In the genomic region with DNA sequence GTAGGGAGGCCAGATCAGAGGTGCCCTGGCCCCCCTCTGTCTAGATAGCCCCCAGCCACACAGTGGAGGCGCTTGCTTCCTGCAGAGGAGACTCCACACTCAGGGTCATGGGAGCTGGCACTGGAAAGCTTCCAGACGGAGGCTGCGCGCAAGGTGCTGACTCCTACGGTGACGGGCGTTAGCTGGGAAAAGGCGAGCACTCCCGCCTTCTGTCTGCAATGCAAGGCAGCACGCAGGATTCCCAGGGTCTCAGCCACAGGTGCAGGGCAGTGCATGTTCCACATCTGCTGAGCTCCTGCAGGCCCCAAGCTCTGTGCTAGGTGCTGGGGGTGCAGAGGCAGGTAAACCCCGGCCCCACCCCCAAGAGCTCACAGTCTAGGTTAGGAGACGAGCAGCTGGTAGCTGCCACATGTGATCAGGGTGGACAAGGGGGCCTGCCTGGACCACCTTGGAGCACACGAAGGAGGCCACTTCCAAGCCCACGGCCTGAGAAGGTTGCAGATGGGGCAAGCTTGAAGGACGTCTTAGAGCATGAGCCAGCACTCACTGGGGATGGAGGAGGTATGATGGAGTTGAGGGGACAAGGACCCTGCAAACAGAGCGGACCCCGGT, we compare ENCODE assay signal across 14 cellular contexts.
DNase-seq lines count a peak whose midpoint lies in the region; ATAC-seq lines count a peak whose summit lies in the region.
"Had no signal": no experiment of that assay in that cellular context is flagged by ENCODE, and none has a peak within 500 bp of the region (broad histone marks: within the 10 kb centered on the region; RNA-seq: fewer than 3 reads in every experiment).

No MANE protein-coding gene starts in this region.

- H3K27ac ChIP-seq in angular gyrus (ENCODE audit: low read depth, low read length): peak overlapping the region; percentile 84
- H3K27ac ChIP-seq in neuronal stem cell (replicated peaks; ENCODE audit: low read length): no peak overlapping the region

- H3K14ac ChIP-seq in neuronal stem cell (ENCODE audit: low read length): peak overlapping the region; percentile 65

- no peak overlapping the region for H4K8ac ChIP-seq in neuronal stem cell (ENCODE audit: low read depth, low read length)

- ATAC-seq in GM19328 (IDR thresholded peaks at IDR 0.05; ENCODE audit: unreplicated experiment): no peak

- WGBS in neuronal stem cell (ENCODE audit: extremely low coverage in 2 of 2, insufficient read length in 2 of 2, insufficient replicate concordance in 1 of 2), 2 donors: no CpG with 5 or more reads among the region's 17 CpGs

- H3K18ac ChIP-seq in neuronal stem cell (ENCODE audit: low read length): peak overlapping the region; percentile 22

- no peaks in the 10 kb centered on the region for H3K79me1 ChIP-seq in neuronal stem cell (ENCODE audit: low read depth, low read length)

- no peak overlapping the region for H2BK120ac ChIP-seq in neuronal stem cell (ENCODE audit: low read depth, low read length)

- peak overlapping the region; percentile 27 for H2AK5ac ChIP-seq in neuronal stem cell (ENCODE audit: low read depth, low read length)

- H3K4me2 ChIP-seq in neuronal stem cell (ENCODE audit: insufficient read depth, low read length, poor library complexity, severe bottlenecking): no peak overlapping the region

- H2BK12ac ChIP-seq in neuronal stem cell (ENCODE audit: low read length): peak overlapping the region; percentile 59

- no peak overlapping the region for H3K9ac ChIP-seq in neuronal stem cell (ENCODE audit: low read depth, low read length, poor library complexity)

- no peak overlapping the region for H2BK15ac ChIP-seq in neuronal stem cell (ENCODE audit: low read length)

- peak; percentile 51 for DNase-seq in activated effector memory CD4-positive, alpha-beta T cell treated with anti-CD3 and anti-CD28 coated beads, Interleukin-2, amount 50 U/mL, for 16 hours
- DNase-seq in activated effector memory CD4-positive, alpha-beta T cell treated with Interleukin-2 at 50 U/mL for 16 hours: no peak
- DNase-seq in neuronal stem cell (ENCODE audit: low spot score) (no peak), ureter (ENCODE audit: low spot score) (peak; percentile 32), CD1c-positive myeloid dendritic cell (ENCODE audit: extremely low spot score) (no peak)
- DNase-seq in activated CD4-positive, CD25-positive, alpha-beta regulatory T cell treated with anti-CD3 and anti-CD28 coated beads, Interleukin-2, amount 50 U/mL, for 72 hours: no peak
- DNase-seq: GDM1, HCEC 1CT, NCI-H1930, NCI-H2171 treated with DMSO at 0.1 percent for 48 hours, NCI-H510A had no signal

- no peak overlapping the region for H2BK5ac ChIP-seq in neuronal stem cell (ENCODE audit: low read length)

- no peak overlapping the region for H3K23ac ChIP-seq in neuronal stem cell (ENCODE audit: low read depth, low read length, poor library complexity)

- no peak overlapping the region for H2AFZ ChIP-seq in neuronal stem cell (ENCODE audit: low read length)

- H3K4me1 ChIP-seq in neuronal stem cell (ENCODE audit: control insufficient read depth in 2 of 2, insufficient read depth in 1 of 2, low read depth in 1 of 2, low read length in 2 of 2): no peaks in the 10 kb centered on the region
- H3K4me1 ChIP-seq: Caco-2 had no signal

- H3K4ac ChIP-seq in neuronal stem cell (ENCODE audit: low read length): no peak overlapping the region

- H4K91ac ChIP-seq in neuronal stem cell (ENCODE audit: low read depth, low read length, poor library complexity): peak overlapping the region; percentile 1

- H3K36me3 ChIP-seq in neuronal stem cell (replicated peaks in 1 of 2; ENCODE audit: control insufficient read depth in 2 of 2, insufficient read depth in 2 of 2, low read length in 2 of 2): no peaks in the 10 kb centered on the region

- peaks cover 0 to 2% of the 10 kb centered on the region in 2 donors for H3K9me3 ChIP-seq in neuronal stem cell (replicated peaks in 1 of 2; ENCODE audit: control insufficient read depth in 2 of 2, insufficient read depth in 1 of 2, low read depth in 1 of 2, low read length in 2 of 2)
- H3K9me3 ChIP-seq: Caco-2 had no signal

- peaks cover 0 to 7% (median 0%) of the 10 kb centered on the region in 3 experiments for H3K27me3 ChIP-seq in neuronal stem cell (ENCODE audit: control insufficient read depth in 3 of 3, insufficient read depth in 3 of 3, low read depth in 1 of 3, low read length in 3 of 3)

- no peak overlapping the region for H3K4me3 ChIP-seq in neuronal stem cell (ENCODE audit: low read length in 2 of 2)

Comparison
In these comparisons a context has a peak if more than half of its experiments do, and no peak if none do; other contexts are left out.
1. DNase-seq: peak in activated effector memory CD4-positive, alpha-beta T cell treated with anti-CD3 and anti-CD28 coated beads, Interleukin-2, amount 50 U/mL, for 16 hours (single experiment) and ureter (single experiment); none in activated effector memory CD4-positive, alpha-beta T cell treated with Interleukin-2 at 50 U/mL for 16 hours (single experiment), neuronal stem cell (single experiment), activated CD4-positive, CD25-positive, alpha-beta regulatory T cell treated with anti-CD3 and anti-CD28 coated beads, Interleukin-2, amount 50 U/mL, for 72 hours (single experiment) and CD1c-positive myeloid dendritic cell (single experiment).